In the genomic region with DNA sequence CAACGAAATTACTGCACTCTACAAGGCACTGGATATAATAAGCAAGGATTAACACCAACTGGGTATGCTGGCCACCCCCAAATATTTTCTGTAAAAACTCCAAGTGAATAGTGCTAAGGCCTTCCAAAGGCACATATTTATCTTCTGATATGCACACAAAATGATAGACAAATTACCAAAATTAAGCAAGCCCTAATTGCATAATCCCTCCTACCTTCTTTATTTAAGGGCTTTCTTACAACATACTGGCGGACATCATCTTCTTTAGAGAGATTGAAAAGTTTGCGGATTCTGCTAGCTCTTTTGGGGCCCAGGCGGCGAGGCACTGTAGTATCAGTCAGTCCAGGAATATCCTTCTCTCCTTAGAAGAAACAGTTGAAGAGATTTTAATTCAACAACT, we compare ENCODE assay signal across 9 cellular contexts. TPM values are rescaled to one million over a fixed set of nuclear protein-coding genes. Genes with fewer than 3 reads are reported as not detected.
A peak's percentile ranks its signal among the peaks of the same experiment; 100 is the strongest.
DNase-seq lines count a peak whose midpoint lies in the region; ATAC-seq, FAIRE-seq and TF ChIP-seq lines count a peak whose summit lies in the region.
"Had no signal": no experiment of that assay in that cellular context is flagged by ENCODE, and none has a peak within 500 bp of the region (broad histone marks: within the 10 kb centered on the region; RNA-seq: fewer than 3 reads in every experiment).

No MANE protein-coding gene starts in this region.

- H3K9me1 ChIP-seq in endothelial cell of umbilical vein (replicated peaks; ENCODE audit: control insufficient read depth, extremely low read depth, insufficient read depth, low read length), result no peaks in the 10 kb centered on the region

- peaks cover 28% of the 10 kb centered on the region for H3K4me1 ChIP-seq in PC-9 (replicated peaks; ENCODE audit: insufficient read depth)
- peaks cover 37% of the 10 kb centered on the region for H3K4me1 ChIP-seq in endothelial cell of umbilical vein (ENCODE audit: control insufficient read depth, extremely low read depth, insufficient read depth, low read length)
- peaks cover 3 to 30% (median 19%) of the 10 kb centered on the region in 4 donors for H3K4me1 ChIP-seq in sigmoid colon
- peaks cover 19% of the 10 kb centered on the region for H3K4me1 ChIP-seq in mucosa of descending colon (ENCODE audit: low read depth)

- TF ChIP-seq POLR2A in GM19099 (IDR thresholded peaks at IDR 0.05; ENCODE audit: extremely low read depth, insufficient read length, low read depth), result peak; percentile 17
- TF ChIP-seq POLR2A in endothelial cell of umbilical vein (IDR thresholded peaks at IDR 0.05; ENCODE audit: low read depth, low read length), result peak; percentile 26
- no peak for TF ChIP-seq POLR2A in sigmoid colon (IDR thresholded peaks at IDR 0.05)

- H4K20me1 ChIP-seq in PC-9 (ENCODE audit: insufficient read depth) (peaks cover 37% of the 10 kb centered on the region), endothelial cell of umbilical vein (replicated peaks; ENCODE audit: control insufficient read depth, extremely low read depth, insufficient read depth, low read length) (peaks cover 9% of the 10 kb centered on the region)

- DNase-seq in PC-9 (no peak), endothelial cell of umbilical vein (ENCODE audit: low read depth, low spot score) (no peak), sigmoid colon (no peak), COLO829 (ENCODE audit: low spot score) (no peak), mucosa of descending colon (no peak)
- DNase-seq: left colon, NCI-H1436 treated with DMSO at 0.1 percent for 48 hours had no signal

- CTCF ChIA-PET in PC-9 (lab: Charles Lee), result no interaction called here
- CTCF ChIA-PET in endothelial cell of umbilical vein (lab: Charles Lee), result interaction anchor here (0.6 to 1.8 kb wide), 2 partner anchors 8 to 79 kb away, joined by 3 to 10 read pairs; no protein-coding TSS in a partner anchor

- TF ChIP-seq CTCF in PC-9 (conservative IDR thresholded peaks at IDR 0.05), result no peak
- no peak for TF ChIP-seq CTCF in endothelial cell of umbilical vein (IDR thresholded peaks at IDR 0.05; ENCODE audit: extremely low read depth in 1 of 2, insufficient read depth in 1 of 2, low read depth in 1 of 2, low read length in 2 of 2)
- TF ChIP-seq CTCF in sigmoid colon (IDR thresholded peaks at IDR 0.05), result no peak
- TF ChIP-seq CTCF in mucosa of descending colon (IDR thresholded peaks at IDR 0.05), result no peak

- intact Hi-C loops in PC-9 (cut with micrococcal nuclease; ENCODE audit: unreplicated experiment) (no loop called here), endothelial cell of umbilical vein (cut with micrococcal nuclease) (loop anchor here (5.0 kb wide), 1 partner anchor 261 kb away; no protein-coding TSS in a partner anchor), sigmoid colon (cut with DNase I) (loop anchor here (10.0 kb wide), 1 partner anchor 253 kb away; a partner anchor contains a TSS), mucosa of descending colon (cut with DNase I, micrococcal nuclease) (no loop called here)

- H3K9ac ChIP-seq in endothelial cell of umbilical vein (replicated peaks; ENCODE audit: extremely low read depth, insufficient read depth, low read length), result peak overlapping the region; percentile 95

- ATAC-seq in mucosa of descending colon (no peak), GM19395 (IDR thresholded peaks at IDR 0.05; ENCODE audit: unreplicated experiment) (no peak)
- ATAC-seq: left colon had no signal

- POLR2A ChIA-PET in PC-9 (lab: Charles Lee; ENCODE audit: unreplicated experiment) (no interaction called here), endothelial cell of umbilical vein (lab: Charles Lee) (no interaction called here)

- 33 to 67% methylated on average over 5 of the region's 5 CpGs for WGBS in sigmoid colon, 2 donors

- H3K4me3 ChIP-seq in PC-9 (peak overlapping the region; percentile 98), endothelial cell of umbilical vein (replicated peaks in 1 of 3; ENCODE audit: insufficient read depth in 1 of 3, low read depth in 1 of 3, low read length in 3 of 3) (peak overlapping the region; percentile 84 to 94 (median 93)), sigmoid colon (no peak overlapping the region), mucosa of descending colon (no peak overlapping the region)

- peaks cover 42% of the 10 kb centered on the region for H3K79me2 ChIP-seq in PC-9 (ENCODE audit: low read depth)
- H3K79me2 ChIP-seq in endothelial cell of umbilical vein (ENCODE audit: control insufficient read depth, insufficient read depth, low read length), result peaks cover 33% of the 10 kb centered on the region

- FAIRE-seq in endothelial cell of umbilical vein (lab: Jason Lieb, UNC), result no peak

- dilution Hi-C loops in endothelial cell of umbilical vein (cut with MboI; ENCODE audit: extremely low pct_ligation_motif_present, low sequenced_read_pairs), result no loop called here

- peaks cover 65% of the 10 kb centered on the region for H3F3A ChIP-seq in PC-9 (ENCODE audit: insufficient read depth, low read depth)

- H3K27ac ChIP-seq in PC-9 (peak overlapping the region; percentile 94), endothelial cell of umbilical vein (ENCODE audit: insufficient read depth, low read depth, low read length) (peak overlapping the region; percentile 13), sigmoid colon (peak overlapping the region in 3 of 4 donors; percentile 89 to 93 (median 90))

- no peaks in the 10 kb centered on the region for H3K9me2 ChIP-seq in PC-9 (ENCODE audit: insufficient read depth)

- BruUV-seq in PC-9 (replicated peaks; lab: Mats Ljungman, UMichigan) (no TSS peak), endothelial cell of umbilical vein (replicated peaks; lab: Mats Ljungman, UMichigan) (no TSS peak)

- H3K27me3 ChIP-seq in PC-9 (ENCODE audit: insufficient read depth, low read depth), result no peaks in the 10 kb centered on the region
- no peaks in the 10 kb centered on the region for H3K27me3 ChIP-seq in endothelial cell of umbilical vein (ENCODE audit: control insufficient read depth in 2 of 2, insufficient read depth in 2 of 2, low read length in 2 of 2)
- no peaks in the 10 kb centered on the region for H3K27me3 ChIP-seq in sigmoid colon

- H3K9me3 ChIP-seq in PC-9 (ENCODE audit: insufficient read depth, low read depth) (no peaks in the 10 kb centered on the region), endothelial cell of umbilical vein (replicated peaks; ENCODE audit: control insufficient read depth, insufficient read depth, low read length) (no peaks in the 10 kb centered on the region), sigmoid colon (no peaks in the 10 kb centered on the region), mucosa of descending colon (no peaks in the 10 kb centered on the region)

- H2AFZ ChIP-seq in PC-9 (no peak overlapping the region), endothelial cell of umbilical vein (ENCODE audit: low read depth, low read length) (no peak overlapping the region)

- H3K4me2 ChIP-seq in PC-9 (peak overlapping the region; percentile 87), endothelial cell of umbilical vein (ENCODE audit: insufficient read depth, low read length) (peak overlapping the region; percentile 97)

- TF ChIP-seq EP300 in sigmoid colon (IDR thresholded peaks at IDR 0.05), result no peak

- H3K36me3 ChIP-seq in PC-9 (ENCODE audit: low read depth) (peaks cover 56% of the 10 kb centered on the region), endothelial cell of umbilical vein (ENCODE audit: control insufficient read depth in 2 of 2, extremely low read depth in 1 of 2, insufficient read depth in 2 of 2, low read length in 2 of 2) (peaks cover 12 to 34% of the 10 kb centered on the region in 2 experiments), sigmoid colon (peaks cover 25 to 53% (median 29%) of the 10 kb centered on the region in 4 donors), mucosa of descending colon (ENCODE audit: low read depth) (peaks cover 5% of the 10 kb centered on the region)

TF ChIP-seq in endothelial cell of umbilical vein, 7 proteins besides CTCF, POLR2A, EP300 and RAD21:
- peak; percentile 25 for TF ChIP-seq POLR2AphosphoS5 (IDR thresholded peaks at IDR 0.05; ENCODE audit: insufficient read depth, low read depth, low read length)
- TF ChIP-seq JUN (IDR thresholded peaks at IDR 0.05; ENCODE audit: borderline replicate concordance, insufficient read depth, insufficient read length, low read depth), result no peak

RNA-seq across cellular contexts. Expression of a gene that starts 1.9 kb away (rescaled TPM):
- total RNA-seq in PC-9 (2021), result 1,159 and 1,304 TPM in 2 replicates
- total RNA-seq in endothelial cell of umbilical vein, result 1,873 and 1,898 TPM in 2 replicates
- 847 and 1,146 TPM in 2 replicates for polyA plus RNA-seq in endothelial cell of umbilical vein
- polyA plus RNA-seq in endothelial cell of umbilical vein (2011; cell fraction: cytosol; rRNA removed), result 2,118 and 2,248 TPM in 2 replicates
- polyA plus RNA-seq in endothelial cell of umbilical vein (2011; cell fraction: nucleus; rRNA removed), result 757 and 816 TPM in 2 replicates
- 2,207 and 2,368 TPM in 2 replicates for polyA plus RNA-seq in endothelial cell of umbilical vein (2012)
- 599 and 652 TPM in 2 replicates for polyA minus RNA-seq in endothelial cell of umbilical vein
- polyA minus RNA-seq in endothelial cell of umbilical vein (2011; cell fraction: cytosol; rRNA and poly(A)+ RNA removed), result 461 TPM
- 138 and 152 TPM in 2 replicates for polyA minus RNA-seq in endothelial cell of umbilical vein (2011; cell fraction: nucleus; rRNA and poly(A)+ RNA removed)
- 1,000 to 10,000 TPM; 1,146 to 1,927 (median 1,689) TPM for total RNA-seq in sigmoid colon
- 1,000 to 10,000 TPM; 3,030 to 4,732 (median 3,156) TPM for polyA plus RNA-seq in sigmoid colon
- total RNA-seq in mucosa of descending colon, result 1,000 to 10,000 TPM; 1,587 to 1,905 (median 1,789) TPM

RNA-seq across cellular contexts. Expression of a gene that starts 30.7 kb away (rescaled TPM):
- total RNA-seq in PC-9 (2021), result 3.8 and 4.3 TPM in 2 replicates
- 7.3 and 7.7 TPM in 2 replicates for total RNA-seq in endothelial cell of umbilical vein
- 3.9 and 5.2 TPM in 2 replicates for polyA plus RNA-seq in endothelial cell of umbilical vein
- polyA plus RNA-seq in endothelial cell of umbilical vein (2011; cell fraction: cytosol; rRNA removed), result 2.3 and 2.4 TPM in 2 replicates
- 6.2 and 8.3 TPM in 2 replicates for polyA plus RNA-seq in endothelial cell of umbilical vein (2011; cell fraction: nucleus; rRNA removed)
- polyA plus RNA-seq in endothelial cell of umbilical vein (2012), result 1.5 and 3.4 TPM in 2 replicates
- 18.5 and 24.3 TPM in 2 replicates for polyA minus RNA-seq in endothelial cell of umbilical vein
- 2.8 TPM for polyA minus RNA-seq in endothelial cell of umbilical vein (2011; cell fraction: cytosol; rRNA and poly(A)+ RNA removed)
- 5.0 and 10.4 TPM in 2 replicates for polyA minus RNA-seq in endothelial cell of umbilical vein (2011; cell fraction: nucleus; rRNA and poly(A)+ RNA removed)
- 1 to 10 TPM; 3.1 to 4.3 (median 3.4) TPM for total RNA-seq in sigmoid colon
- polyA plus RNA-seq in sigmoid colon, result 1 to 10 TPM; 1.2 to 1.8 (median 1.3) TPM
- total RNA-seq in mucosa of descending colon, result 10 to 100 TPM in 2 of 3 donors, 1 to 10 TPM in 1; 5.3 to 11.5 (median 11.1) TPM

Comparison
In these comparisons a context has a peak if more than half of its experiments do, and no peak if none do; other contexts are left out.
1. POLR2A ChIP-seq: peak in GM19099 (single experiment) and endothelial cell of umbilical vein (single experiment); none in sigmoid colon (0 of 2).
2. H3K27ac ChIP-seq: peak in every context shown above with its lines; median percentile 94 in PC-9; 90 in sigmoid colon; 13 in endothelial cell of umbilical vein.
3. H3K4me3 ChIP-seq: peak in PC-9 (single experiment) and endothelial cell of umbilical vein (3 of 3); none in sigmoid colon (0 of 4) and mucosa of descending colon (single experiment).
4. intact Hi-C loops: an anchor here in endothelial cell of umbilical vein (5.0 kb wide) and sigmoid colon (10.0 kb wide); none called in PC-9 and mucosa of descending colon.